In the genomic region with DNA sequence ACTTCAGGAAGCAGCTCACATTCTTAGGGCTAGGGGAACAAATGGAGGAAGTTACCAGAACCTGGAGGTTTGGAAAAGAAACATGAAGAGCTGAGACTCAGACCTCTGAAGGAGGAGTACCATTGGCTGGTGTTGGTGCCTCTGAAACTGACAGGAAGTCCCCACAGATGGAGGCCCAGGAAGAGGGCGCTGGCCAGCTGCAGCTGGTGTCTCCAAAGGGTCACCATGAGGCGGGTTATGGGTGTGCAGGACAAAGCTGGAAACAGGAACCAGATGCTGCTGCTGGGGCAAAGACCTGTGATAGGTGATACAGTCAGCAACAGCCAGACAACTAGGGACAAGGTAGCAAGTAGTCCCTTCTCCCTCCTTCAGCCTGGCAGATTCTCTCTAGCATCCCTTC, we compare ENCODE assay signal across 22 cellular contexts.
"Had no signal": no experiment of that assay in that cellular context is flagged by ENCODE, and none has a peak within 500 bp of the region (broad histone marks: within the 10 kb centered on the region; RNA-seq: fewer than 3 reads in every experiment).

No MANE protein-coding gene starts in this region.

- H3K9me3 ChIP-seq: upper lobe of right lung had no signal

- H3K27ac ChIP-seq: coronary artery, foreskin keratinocyte, parathyroid adenoma, upper lobe of right lung had no signal

- H3K4me3 Mint-ChIP-seq: activated CD4-positive, alpha-beta memory T cell treated with anti-CD3 and anti-CD28 coated beads for 36 hours; activated CD4-positive, alpha-beta T cell treated with anti-CD3 and anti-CD28 coated beads for 36 hours; activated naive CD8-positive, alpha-beta T cell treated with anti-CD3 and anti-CD28 coated beads, Interleukin-2, amount 10 ng/mL, durations not matched to agents 7 days and 5 days; immature natural killer cell; mesothelial cell of epicardium; naive thymus-derived CD8-positive, alpha-beta T cell; T-cell; T-helper 2 cell treated with Interferon-gamma antibody and Interleukin-4, amounts not matched to agents 5 μg/mL and 100 μg/mL, for 36 hours; WTC11 had no signal

- H3K4me1 Mint-ChIP-seq: activated CD4-positive, alpha-beta T cell treated with anti-CD3 and anti-CD28 coated beads for 36 hours; activated naive CD8-positive, alpha-beta T cell treated with anti-CD3 and anti-CD28 coated beads, Interleukin-2, amount 10 ng/mL, durations not matched to agents 7 days and 5 days; immature natural killer cell; naive thymus-derived CD8-positive, alpha-beta T cell; T-cell; WTC11 had no signal

- H2AFZ ChIP-seq: parathyroid adenoma had no signal

- H3K9ac ChIP-seq: parathyroid adenoma had no signal

- H3K4me1 ChIP-seq: parathyroid adenoma, upper lobe of right lung had no signal

- ATAC-seq: activated CD4-positive, alpha-beta T cell treated with anti-CD3 and anti-CD28 coated beads for 36 hours; foreskin keratinocyte; left lobe of liver; naive thymus-derived CD8-positive, alpha-beta T cell; stimulated activated naive CD8-positive, alpha-beta T cell treated with anti-CD3 and anti-CD28 coated beads, Interleukin-15, Interleukin-2, amounts not matched to agents 100 U/mL and 50 U/mL, for 24 hours; T-cell; upper lobe of right lung; WTC11 had no signal

- H3K9me3 Mint-ChIP-seq: activated CD4-positive, alpha-beta memory T cell treated with anti-CD3 and anti-CD28 coated beads for 36 hours; activated naive CD8-positive, alpha-beta T cell treated with anti-CD3 and anti-CD28 coated beads, Interleukin-2, amount 10 ng/mL, durations not matched to agents 7 days and 5 days; immature natural killer cell; mesothelial cell of epicardium; T-cell; T-helper 2 cell treated with Interferon-gamma antibody and Interleukin-4, amounts not matched to agents 5 μg/mL and 100 μg/mL, for 36 hours had no signal

- H3K36me3 Mint-ChIP-seq: activated CD4-positive, alpha-beta memory T cell treated with anti-CD3 and anti-CD28 coated beads for 36 hours; activated naive CD8-positive, alpha-beta T cell treated with anti-CD3 and anti-CD28 coated beads, Interleukin-2, amount 10 ng/mL, durations not matched to agents 7 days and 5 days; immature natural killer cell; mesothelial cell of epicardium; naive thymus-derived CD8-positive, alpha-beta T cell; T-cell; WTC11 had no signal

- H3K27me3 ChIP-seq: foreskin keratinocyte, upper lobe of right lung had no signal

- DNase-seq: activated CD4-positive, alpha-beta memory T cell treated with anti-CD3 and anti-CD28 coated beads for 36 hours; activated CD4-positive, alpha-beta T cell treated with anti-CD3 and anti-CD28 coated beads for 36 hours; activated naive CD4-positive, alpha-beta T cell treated with Interleukin-2 at 50 U/mL for 16 hours; activated naive CD8-positive, alpha-beta T cell treated with anti-CD3 and anti-CD28 coated beads, Interleukin-2, amount 10 ng/mL, durations not matched to agents 7 days and 5 days; activated T-cell treated with anti-CD3 and anti-CD28 coated beads, Interleukin-2, amount 50 U/mL, for 48 hours; cerebellar nuclear complex; effector CD4-positive, alpha-beta T cell; foreskin keratinocyte; immature natural killer cell; naive thymus-derived CD8-positive, alpha-beta T cell; stimulated activated CD4-positive, alpha-beta T cell treated with anti-CD3 and anti-CD28 coated beads, Interleukin-12 subunit alpha, Interleukin-12 subunit beta, amount 100 ng/mL, for 4 hours; stimulated activated CD4-positive, alpha-beta T cell treated with anti-CD3 and anti-CD28 coated beads, Interleukin-4, amount 100 ng/mL, for 4 hours; stimulated activated naive CD8-positive, alpha-beta T cell treated with anti-CD3 and anti-CD28 coated beads, Interleukin-15, Interleukin-2, amounts not matched to agents 100 U/mL and 50 U/mL, for 24 hours; T-cell; upper lobe of right lung had no signal

- H3K36me3 ChIP-seq: upper lobe of right lung had no signal

- H3K27ac Mint-ChIP-seq: activated CD4-positive, alpha-beta memory T cell treated with anti-CD3 and anti-CD28 coated beads for 36 hours; activated CD4-positive, alpha-beta T cell treated with anti-CD3 and anti-CD28 coated beads for 36 hours; activated naive CD8-positive, alpha-beta T cell treated with anti-CD3 and anti-CD28 coated beads, Interleukin-2, amount 10 ng/mL, durations not matched to agents 7 days and 5 days; immature natural killer cell; mesothelial cell of epicardium; naive thymus-derived CD8-positive, alpha-beta T cell; T-cell; T-helper 2 cell treated with Interferon-gamma antibody and Interleukin-4, amounts not matched to agents 5 μg/mL and 100 μg/mL, for 36 hours; WTC11 had no signal

- H3K4me3 ChIP-seq: coronary artery, lung, upper lobe of right lung had no signal
